ENCODE assay signal across 22 cellular contexts in the genomic region with DNA sequence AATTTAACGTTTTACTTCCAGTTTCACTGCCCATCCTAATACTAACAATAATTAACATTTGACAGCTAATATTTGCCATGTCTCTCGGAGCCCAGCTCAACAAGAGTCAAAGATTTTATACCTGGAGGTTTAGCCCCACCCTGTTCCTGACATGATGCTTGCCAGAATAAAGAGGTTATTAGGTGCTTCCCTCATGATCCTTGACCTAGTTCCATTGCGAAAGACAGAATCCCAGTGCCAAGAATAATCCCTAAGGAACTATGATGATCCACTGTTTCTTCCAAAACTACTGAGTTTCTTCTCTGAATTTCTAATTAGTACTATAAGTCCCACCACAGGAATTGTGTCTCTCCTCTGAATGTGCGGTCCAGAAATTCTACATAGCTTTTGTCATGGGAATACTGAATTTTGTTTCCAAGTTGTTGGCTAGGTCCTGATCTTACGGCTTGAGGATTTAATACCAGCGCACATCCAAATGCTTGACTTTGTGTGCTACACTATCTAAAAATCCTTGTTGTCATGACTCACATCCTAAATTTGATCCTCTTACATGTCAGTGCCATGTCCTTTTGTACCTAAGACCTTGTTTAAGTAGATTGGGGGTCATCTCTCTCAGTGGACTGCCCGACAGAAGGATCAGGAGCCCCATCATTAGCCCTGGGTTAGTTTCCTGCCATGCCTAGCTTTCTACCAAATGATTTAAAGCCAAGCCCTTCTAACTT. TPM values are rescaled to one million over a fixed set of nuclear protein-coding genes. Genes with fewer than 3 reads are reported as not detected.
DNase-seq lines count a peak whose midpoint lies in the region; ATAC-seq and TF ChIP-seq lines count a peak whose summit lies in the region.
"Had no signal": no experiment of that assay in that cellular context is flagged by ENCODE, and none has a peak within 500 bp of the region (broad histone marks: within the 10 kb centered on the region; RNA-seq: fewer than 3 reads in every experiment).

No MANE protein-coding gene starts in this region.

- no peaks in the 10 kb centered on the region for H3K27me3 ChIP-seq in mammary epithelial cell (ENCODE audit: insufficient read depth, low read length)
- H3K27me3 ChIP-seq in ovary, result no peaks in the 10 kb centered on the region
- no peaks in the 10 kb centered on the region for H3K27me3 ChIP-seq in uterus
- no peaks in the 10 kb centered on the region for H3K27me3 ChIP-seq in PC-3 (ENCODE audit: low read length)
- H3K27me3 ChIP-seq: SJSA1, upper lobe of right lung had no signal

- DNase-seq in MCF 10A (ENCODE audit: unreplicated experiment) (peak; percentile 67), mammary epithelial cell (no peak), fibroblast of mammary gland (ENCODE audit: low read depth) (peak; percentile 73), ovary (peak in 1 of 5 donors; percentile 30), uterus (peak in 1 of 2 donors; percentile 30), PC-3 (no peak)
- no peak for DNase-seq in stimulated activated naive CD8-positive, alpha-beta T cell treated with anti-CD3 and anti-CD28 coated beads, Interleukin-15, amount 100 ng/mL, for 72 hours
- DNase-seq in effector CD4-positive, alpha-beta T cell, result no peak
- DNase-seq: activated B cell treated with CpG ODN at 0.5 μM for 24 hours; activated CD8-positive, alpha-beta T cell treated with anti-CD3 and anti-CD28 coated beads for 36 hours; activated naive CD4-positive, alpha-beta T cell treated with anti-CD3 and anti-CD28 coated beads for 36 hours; activated T-cell treated with anti-CD3 and anti-CD28 coated beads, Interleukin-2, amount 50 U/mL, for 1 hour; aorta; H7; hippocampal formation; midbrain; NCI-H2171 treated with DMSO at 0.1 percent for 48 hours; NCI-H774; stimulated activated naive CD4-positive, alpha-beta T cell treated with Interleukin-2 at 50 U/mL for 16 hours; upper lobe of right lung had no signal

- H3K9me3 ChIP-seq in mammary epithelial cell (replicated peaks; ENCODE audit: insufficient read depth, low read length), result no peaks in the 10 kb centered on the region
- H3K9me3 ChIP-seq in ovary, result no peaks in the 10 kb centered on the region
- H3K9me3 ChIP-seq in uterus, result no peaks in the 10 kb centered on the region
- H3K9me3 ChIP-seq in PC-3 (ENCODE audit: low read length), result no peaks in the 10 kb centered on the region
- H3K9me3 ChIP-seq: SJSA1, upper lobe of right lung had no signal

- intact Hi-C loops in MCF 10A (cut with micrococcal nuclease) (no loop called here), mammary epithelial cell (cut with micrococcal nuclease) (no loop called here), ovary (cut with DNase I) (no loop called here), uterus (cut with DNase I; ENCODE audit: low total_unique reads) (no loop called here), PC-3 (cut with micrococcal nuclease) (no loop called here)

- peaks cover 21% of the 10 kb centered on the region for H3K36me3 Mint-ChIP-seq in MCF 10A (ENCODE audit: insufficient read depth, unreplicated experiment)

- H3K4me3 Mint-ChIP-seq in MCF 10A (ENCODE audit: unreplicated experiment), result no peak overlapping the region
- H3K4me3 Mint-ChIP-seq in stimulated activated naive CD8-positive, alpha-beta T cell treated with anti-CD3 and anti-CD28 coated beads, Interleukin-15, amount 100 ng/mL, for 72 hours, result no peak overlapping the region
- H3K4me3 Mint-ChIP-seq: activated B cell treated with CpG ODN at 0.5 μM for 24 hours; activated CD8-positive, alpha-beta T cell treated with anti-CD3 and anti-CD28 coated beads for 36 hours; activated naive CD4-positive, alpha-beta T cell treated with anti-CD3 and anti-CD28 coated beads for 36 hours had no signal

- H4K20me1 ChIP-seq in mammary epithelial cell (ENCODE audit: insufficient read depth, low read length), result no peaks in the 10 kb centered on the region
- no peaks in the 10 kb centered on the region for H4K20me1 ChIP-seq in PC-3 (ENCODE audit: low read length)

- CTCF ChIA-PET in MCF 10A (lab: Yijun Ruan, JAX), result interaction anchor here (0.6 to 1.4 kb wide), 2 partner anchors 10 to 1210 kb away, joined by 4 read pairs; no protein-coding TSS in a partner anchor
- CTCF ChIA-PET in mammary epithelial cell (lab: Charles Lee; ENCODE audit: low non-redundant PET), result no interaction called here
- CTCF ChIA-PET in PC-3 (lab: Charles Lee), result no interaction called here

- H3K4me2 ChIP-seq in mammary epithelial cell (ENCODE audit: insufficient read depth, low read depth, low read length), result no peak overlapping the region
- H3K4me2 ChIP-seq in PC-3 (ENCODE audit: low read length), result no peak overlapping the region

- H3K79me2 ChIP-seq in mammary epithelial cell (ENCODE audit: insufficient read depth, low read length) (peaks cover 40% of the 10 kb centered on the region), PC-3 (ENCODE audit: low read length) (no peaks in the 10 kb centered on the region)

- peaks cover 34% of the 10 kb centered on the region for H3K36me3 ChIP-seq in mammary epithelial cell (ENCODE audit: insufficient read depth, low read length)
- H3K36me3 ChIP-seq in ovary, result no peaks in the 10 kb centered on the region
- no peaks in the 10 kb centered on the region for H3K36me3 ChIP-seq in uterus
- peaks cover 43% of the 10 kb centered on the region for H3K36me3 ChIP-seq in PC-3 (ENCODE audit: low read depth, low read length)

- dilution Hi-C loops in mammary epithelial cell (cut with HindIII; ENCODE audit: low sequenced_read_pairs), result no loop called here

- no peak overlapping the region for H3K27ac ChIP-seq in mammary epithelial cell (ENCODE audit: insufficient read depth, low read depth, low read length)
- H3K27ac ChIP-seq in ovary, result no peak overlapping the region
- H3K27ac ChIP-seq in uterus, result peak overlapping the region; percentile 72 to 85
- H3K27ac ChIP-seq in PC-3 (ENCODE audit: low read length), result no peak overlapping the region
- H3K27ac ChIP-seq: C4-2B, SJSA1, upper lobe of right lung had no signal

- TF ChIP-seq CTCF in MCF 10A (IDR thresholded peaks at IDR 0.05; ENCODE audit: unreplicated experiment) (no peak), mammary epithelial cell (conservative IDR thresholded peaks at IDR 0.05 in 1 of 2, IDR thresholded peaks at IDR 0.05 in 1 of 2; ENCODE audit: extremely low read depth in 1 of 2, insufficient read depth in 1 of 2, low read depth in 1 of 2, low read length in 2 of 2) (no peak), fibroblast of mammary gland (conservative IDR thresholded peaks at IDR 0.05; ENCODE audit: control insufficient read depth, insufficient read depth, low read depth, low read length) (no peak), ovary (IDR thresholded peaks at IDR 0.05) (no peak), uterus (IDR thresholded peaks at IDR 0.05) (no peak), PC-3 (conservative IDR thresholded peaks at IDR 0.05; ENCODE audit: low read depth, low read length) (no peak)

- H3K27me3 Mint-ChIP-seq in MCF 10A (ENCODE audit: insufficient read depth, unreplicated experiment), result no peaks in the 10 kb centered on the region
- H3K27me3 Mint-ChIP-seq in stimulated activated naive CD8-positive, alpha-beta T cell treated with anti-CD3 and anti-CD28 coated beads, Interleukin-15, amount 100 ng/mL, for 72 hours, result no peaks in the 10 kb centered on the region
- H3K27me3 Mint-ChIP-seq: activated B cell treated with CpG ODN at 0.5 μM for 24 hours; activated CD8-positive, alpha-beta T cell treated with anti-CD3 and anti-CD28 coated beads for 36 hours had no signal

- TF ChIP-seq EP300 in ovary (IDR thresholded peaks at IDR 0.05), result peak; percentile 34

- peaks cover 20% of the 10 kb centered on the region for H3K4me1 Mint-ChIP-seq in MCF 10A (ENCODE audit: insufficient read depth, unreplicated experiment)
- peaks cover 19% of the 10 kb centered on the region for H3K4me1 Mint-ChIP-seq in stimulated activated naive CD8-positive, alpha-beta T cell treated with anti-CD3 and anti-CD28 coated beads, Interleukin-15, amount 100 ng/mL, for 72 hours

- peak overlapping the region; percentile 80 for H3K27ac Mint-ChIP-seq in MCF 10A (ENCODE audit: low read depth, unreplicated experiment)
- H3K27ac Mint-ChIP-seq in stimulated activated naive CD8-positive, alpha-beta T cell treated with anti-CD3 and anti-CD28 coated beads, Interleukin-15, amount 100 ng/mL, for 72 hours, result no peak overlapping the region
- H3K27ac Mint-ChIP-seq: activated B cell treated with CpG ODN at 0.5 μM for 24 hours; activated CD8-positive, alpha-beta T cell treated with anti-CD3 and anti-CD28 coated beads for 36 hours; activated naive CD4-positive, alpha-beta T cell treated with anti-CD3 and anti-CD28 coated beads for 36 hours had no signal

- TF ChIP-seq POLR2A in ovary (IDR thresholded peaks at IDR 0.05) (no peak), uterus (IDR thresholded peaks at IDR 0.05) (no peak)

- H3K9me3 Mint-ChIP-seq in MCF 10A (ENCODE audit: unreplicated experiment), result no peaks in the 10 kb centered on the region
- no peaks in the 10 kb centered on the region for H3K9me3 Mint-ChIP-seq in stimulated activated naive CD8-positive, alpha-beta T cell treated with anti-CD3 and anti-CD28 coated beads, Interleukin-15, amount 100 ng/mL, for 72 hours
- H3K9me3 Mint-ChIP-seq: activated B cell treated with CpG ODN at 0.5 μM for 24 hours; activated CD8-positive, alpha-beta T cell treated with anti-CD3 and anti-CD28 coated beads for 36 hours; activated naive CD4-positive, alpha-beta T cell treated with anti-CD3 and anti-CD28 coated beads for 36 hours had no signal

- in situ Hi-C loops in mammary epithelial cell (cut with MboI; ENCODE audit: low sequenced_read_pairs in 2 of 2), result no loop called here

- no peaks in the 10 kb centered on the region for H3K9me2 ChIP-seq in PC-3 (replicated peaks; ENCODE audit: low read length)

- no TSS peak for BruUV-seq in MCF 10A (replicated peaks; lab: Mats Ljungman, UMichigan)
- BruUV-seq in mammary epithelial cell (replicated peaks; lab: Mats Ljungman, UMichigan), result no TSS peak
- BruUV-seq in PC-3 (replicated peaks; lab: Mats Ljungman, UMichigan), result no TSS peak

- H3K4me1 ChIP-seq in mammary epithelial cell (ENCODE audit: insufficient read depth, low read length), result no peaks in the 10 kb centered on the region
- peaks cover 2% of the 10 kb centered on the region for H3K4me1 ChIP-seq in ovary (ENCODE audit: insufficient read depth)
- H3K4me1 ChIP-seq in uterus, result peaks cover 0 to 6% of the 10 kb centered on the region in 2 donors
- no peaks in the 10 kb centered on the region for H3K4me1 ChIP-seq in PC-3 (ENCODE audit: insufficient read depth, low read length)
- H3K4me1 ChIP-seq: SJSA1 had no signal

- POLR2A ChIA-PET in MCF 10A (lab: Yijun Ruan, JAX) (interaction anchor here (0.7 to 0.9 kb wide), 2 partner anchors 8 to 22 kb away, joined by 3 to 6 read pairs; no protein-coding TSS in a partner anchor), PC-3 (lab: Charles Lee; ENCODE audit: unreplicated experiment) (no interaction called here)

- H2AFZ ChIP-seq in mammary epithelial cell (ENCODE audit: low read depth, low read length) (no peak overlapping the region), PC-3 (ENCODE audit: low read length) (no peak overlapping the region)

- 93% methylated on average over 7 of the region's 7 CpGs for WGBS in mammary epithelial cell (ENCODE audit: low coverage, missing lambda C conversion rate)
- 64 to 90% (median 71%) methylated on average over 7 of the region's 7 CpGs for WGBS in ovary, 3 donors

- no peak overlapping the region for H3K4me3 ChIP-seq in mammary epithelial cell (replicated peaks in 1 of 3; ENCODE audit: insufficient read depth in 1 of 3, low read depth in 2 of 3, low read length in 3 of 3)
- no peak overlapping the region for H3K4me3 ChIP-seq in fibroblast of mammary gland (ENCODE audit: control insufficient read depth, low read depth, low read length)
- H3K4me3 ChIP-seq in ovary, result no peak overlapping the region
- H3K4me3 ChIP-seq in uterus, result no peak overlapping the region
- H3K4me3 ChIP-seq in PC-3 (ENCODE audit: low read length), result no peak overlapping the region
- H3K4me3 ChIP-seq: SJSA1, upper lobe of right lung had no signal

- H3F3A ChIP-seq in PC-3 (ENCODE audit: low read length, unreplicated experiment), result no peaks in the 10 kb centered on the region

- ATAC-seq in PC-3, result no peak
- ATAC-seq in stimulated activated naive CD8-positive, alpha-beta T cell treated with anti-CD3 and anti-CD28 coated beads, Interleukin-15, amount 100 ng/mL, for 72 hours, result no peak
- ATAC-seq: activated CD8-positive, alpha-beta T cell treated with anti-CD3 and anti-CD28 coated beads for 36 hours; upper lobe of right lung had no signal

- H3K9ac ChIP-seq in mammary epithelial cell (ENCODE audit: insufficient read depth, low read length) (no peak overlapping the region), PC-3 (ENCODE audit: low read length) (no peak overlapping the region)

RNA-seq across cellular contexts. Expression of a gene that starts 23.1 kb away (rescaled TPM):
- total RNA-seq in MCF 10A (2022) (31.0 and 45.1 TPM in 2 replicates), mammary epithelial cell (100 to 1,000 TPM in 1 of 2 donors, 10 to 100 TPM in 1; 28.3 to 116 TPM), ovary (100 to 1,000 TPM in 3 of 7 donors, 10 to 100 TPM in 4; 78.3 to 230 (median 88.7) TPM), uterus (100 to 1,000 TPM in 3 of 4 donors, 10 to 100 TPM in 1; 51.8 to 182 (median 144) TPM), PC-3 (2014; rRNA removed) (43.9 and 56.3 TPM in 2 replicates)
- polyA plus RNA-seq in mammary epithelial cell (41.0 TPM), ovary (100 to 1,000 TPM in 1 of 2 donors, 10 to 100 TPM in 1; 64.4 to 231 TPM)
- polyA minus RNA-seq in mammary epithelial cell, result 88.8 TPM

Comparison
In these comparisons a context has a peak if more than half of its experiments do, and no peak if none do; other contexts are left out.
1. DNase-seq: peak in MCF 10A (single experiment) and fibroblast of mammary gland (single experiment); none in mammary epithelial cell (single experiment), PC-3 (single experiment), stimulated activated naive CD8-positive, alpha-beta T cell treated with anti-CD3 and anti-CD28 coated beads, Interleukin-15, amount 100 ng/mL, for 72 hours (0 of 2) and effector CD4-positive, alpha-beta T cell (single experiment).
2. H3K27ac ChIP-seq: peak in uterus (2 of 2); none in mammary epithelial cell (single experiment), ovary (0 of 2) and PC-3 (single experiment).